In the genomic region with DNA sequence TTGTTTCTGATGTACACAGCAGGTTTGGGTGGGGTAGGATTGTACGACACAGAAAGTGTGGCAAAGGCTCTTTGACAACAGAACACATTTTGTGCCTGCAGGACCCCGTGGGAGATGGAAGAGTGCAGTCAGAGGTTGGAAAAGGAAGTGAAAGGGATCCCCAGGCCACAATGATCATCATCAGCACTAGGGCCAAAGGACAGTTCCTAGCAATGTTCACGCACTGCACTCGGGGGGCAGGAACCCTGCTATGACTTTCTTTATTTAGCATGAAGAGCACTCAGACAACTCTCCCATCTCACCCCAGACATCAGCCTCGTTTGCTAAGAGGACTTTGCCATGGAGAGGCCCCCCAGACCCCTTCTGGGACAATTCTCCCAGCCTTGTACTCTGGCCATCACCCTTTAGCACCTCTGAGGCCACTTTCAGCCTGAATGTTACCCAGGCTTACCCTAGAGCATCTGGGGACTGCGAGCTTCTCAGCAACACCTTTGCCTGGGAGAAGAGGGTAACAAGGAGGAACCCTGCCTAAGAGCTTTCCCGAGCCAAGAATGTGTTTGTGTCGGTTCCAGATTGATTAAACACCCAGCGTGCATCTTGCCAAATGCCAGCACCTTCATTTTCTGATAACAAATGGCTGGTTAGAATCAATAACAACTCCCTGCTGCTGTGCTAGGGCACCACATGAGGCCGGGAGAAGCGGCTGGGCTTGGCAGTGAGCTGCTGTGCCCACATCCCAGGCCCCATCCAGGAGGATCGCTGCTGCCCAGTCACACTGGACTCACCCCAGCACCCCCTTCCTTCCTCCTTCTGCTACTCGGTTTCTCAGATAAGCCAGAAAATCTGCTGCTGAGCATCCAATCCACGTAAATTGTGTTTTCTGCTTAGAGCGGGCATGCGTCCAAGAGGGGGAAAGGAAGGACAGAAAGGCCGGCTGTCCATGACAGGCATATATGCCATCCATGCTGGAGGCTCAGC, we compare ENCODE assay signal across 26 cellular contexts.
"Had no signal": no experiment of that assay in that cellular context is flagged by ENCODE, and none has a peak within 500 bp of the region (broad histone marks: within the 10 kb centered on the region; RNA-seq: fewer than 3 reads in every experiment).

No MANE protein-coding gene starts in this region.

- H3K27me3 ChIP-seq: adrenal gland, Peyer's patch had no signal

- H3K27ac Mint-ChIP-seq: activated CD4-positive, alpha-beta T cell treated with anti-CD3 and anti-CD28 coated beads for 36 hours; activated CD8-positive, alpha-beta T cell treated with anti-CD3 and anti-CD28 coated beads, Interleukin-2, amount 10 ng/mL, durations not matched to agents 7 days and 5 days; activated naive CD8-positive, alpha-beta T cell treated with anti-CD3 and anti-CD28 coated beads, Interleukin-2, amount 10 ng/mL, durations not matched to agents 7 days and 5 days; IgD-negative memory B cell had no signal

- H3K27me3 Mint-ChIP-seq: activated CD4-positive, alpha-beta T cell treated with anti-CD3 and anti-CD28 coated beads for 36 hours; activated naive CD8-positive, alpha-beta T cell treated with anti-CD3 and anti-CD28 coated beads, Interleukin-2, amount 10 ng/mL, durations not matched to agents 7 days and 5 days; IgD-negative memory B cell; T-cell had no signal

- H3K36me3 ChIP-seq: adrenal gland, breast epithelium, Peyer's patch had no signal

- H3K4me1 Mint-ChIP-seq: activated CD4-positive, alpha-beta T cell treated with anti-CD3 and anti-CD28 coated beads for 36 hours; activated naive CD8-positive, alpha-beta T cell treated with anti-CD3 and anti-CD28 coated beads, Interleukin-2, amount 10 ng/mL, durations not matched to agents 7 days and 5 days; IgD-negative memory B cell had no signal

- H3K4me3 Mint-ChIP-seq: activated CD4-positive, alpha-beta T cell treated with anti-CD3 and anti-CD28 coated beads for 36 hours; activated CD8-positive, alpha-beta T cell treated with anti-CD3 and anti-CD28 coated beads, Interleukin-2, amount 10 ng/mL, durations not matched to agents 7 days and 5 days; activated naive CD8-positive, alpha-beta T cell treated with anti-CD3 and anti-CD28 coated beads, Interleukin-2, amount 10 ng/mL, durations not matched to agents 7 days and 5 days; IgD-negative memory B cell; T-cell had no signal

- H3K4me3 ChIP-seq: adrenal gland, breast epithelium, Peyer's patch had no signal

- H3K9me3 ChIP-seq: adrenal gland, Peyer's patch had no signal

- H3K9me3 Mint-ChIP-seq: activated naive CD8-positive, alpha-beta T cell treated with anti-CD3 and anti-CD28 coated beads, Interleukin-2, amount 10 ng/mL, durations not matched to agents 7 days and 5 days; T-cell had no signal

- H3K27ac ChIP-seq: adrenal gland, breast epithelium, KMS-11, Peyer's patch, RWPE1, VCaP had no signal

- H3K36me3 Mint-ChIP-seq: activated naive CD8-positive, alpha-beta T cell treated with anti-CD3 and anti-CD28 coated beads, Interleukin-2, amount 10 ng/mL, durations not matched to agents 7 days and 5 days; T-cell had no signal

- DNase-seq: activated CD4-positive, alpha-beta T cell treated with anti-CD3 and anti-CD28 coated beads for 36 hours; activated CD4-positive, CD25-positive, alpha-beta regulatory T cell; activated CD8-positive, alpha-beta memory T cell treated with anti-CD3 and anti-CD28 coated beads, Interleukin-2, amount 50 U/mL, for 48 hours; activated CD8-positive, alpha-beta T cell treated with anti-CD3 and anti-CD28 coated beads, Interleukin-2, amount 10 ng/mL, durations not matched to agents 7 days and 5 days; activated naive CD4-positive, alpha-beta T cell treated with anti-CD3 and anti-CD28 coated beads, Interleukin-2, amount 50 U/mL, for 16 hours; activated naive CD8-positive, alpha-beta T cell treated with anti-CD3 and anti-CD28 coated beads, Interleukin-2, amount 10 ng/mL, durations not matched to agents 7 days and 5 days; activated T-cell treated with anti-CD3 and anti-CD28 coated beads, Interleukin-2, amount 50 U/mL, for 1 hour; adrenal gland; anterior cingulate cortex; central memory CD4-positive, alpha-beta T cell; NCI-H1105 treated with DMSO at 0.1 percent for 48 hours; NCI-H1436 treated with DMSO at 0.1 percent for 48 hours; NCI-H187 treated with DMSO at 0.1 percent for 48 hours; NCI-H2081 treated with DMSO at 0.1 percent for 48 hours; NCI-H446; NCI-H524; Peyer's patch; SHP77 treated with DMSO at 0.1 percent for 48 hours; T-cell; T-helper 2 cell; T1000 had no signal

- ATAC-seq: activated CD4-positive, alpha-beta T cell treated with anti-CD3 and anti-CD28 coated beads for 36 hours; activated CD8-positive, alpha-beta T cell treated with anti-CD3 and anti-CD28 coated beads, Interleukin-2, amount 10 ng/mL, durations not matched to agents 7 days and 5 days had no signal

- H3K4me1 ChIP-seq: adrenal gland, breast epithelium, Peyer's patch had no signal
